Comparison of ENCODE assay signal across 8 cellular contexts in genomic region chr2:70964596-70965386, GRCh38. TPM values are rescaled to one million over a fixed set of nuclear protein-coding genes. Genes with fewer than 3 reads are reported as not detected.
A peak's percentile ranks its signal among the peaks of the same experiment; 100 is the strongest.
DNase-seq lines count a peak whose midpoint lies in the region; ATAC-seq and TF ChIP-seq lines count a peak whose summit lies in the region.

No MANE protein-coding gene starts in this region.

- peak overlapping the region; percentile 63 for H3K4me3 Mint-ChIP-seq in WTC11

- no peaks in the 10 kb centered on the region for H3K9me3 ChIP-seq in mammary epithelial cell (replicated peaks; ENCODE audit: insufficient read depth, low read length)

- POLR2A ChIA-PET in AG04449 (lab: Yijun Ruan, JAX) (interaction anchor here (0.8 kb wide), 1 partner anchor 104 kb away, joined by 3 read pairs; the partner anchor contains the start of gene NAGK), WTC11 (lab: Charles Lee) (interaction anchor here (0.7 kb wide), 1 partner anchor 440 kb away, joined by 3 read pairs; no protein-coding TSS in a partner anchor)

- H3K4me2 ChIP-seq in mammary epithelial cell (ENCODE audit: insufficient read depth, low read depth, low read length), result peak overlapping the region; percentile 97

- dilution Hi-C loops in mammary epithelial cell (cut with HindIII; ENCODE audit: low sequenced_read_pairs), result loop anchor here (25.0 kb wide), 1 partner anchor 652 kb away; the partner anchor contains the start of gene FAM136A

- no peaks in the 10 kb centered on the region for H3K36me3 ChIP-seq in mammary epithelial cell (ENCODE audit: insufficient read depth, low read length)

- peaks cover 3% of the 10 kb centered on the region for H3K4me1 Mint-ChIP-seq in WTC11

- no TSS peak for BruUV-seq in mammary epithelial cell (replicated peaks; lab: Mats Ljungman, UMichigan)

- 13% methylated on average over 33 of the region's 59 CpGs for WGBS in mammary epithelial cell (ENCODE audit: low coverage, missing lambda C conversion rate)

- peaks cover 88% of the 10 kb centered on the region for H3K27me3 Mint-ChIP-seq in WTC11 (ENCODE audit: low read depth)

- DNase-seq in AG04449 (ENCODE audit: low read depth, low spot score) (no peak), HK-2 (ENCODE audit: unreplicated experiment) (peak; percentile 72), WTC11 (ENCODE audit: low spot score) (peak; percentile 87), mammary epithelial cell (peak; percentile 52), islet precursor cell (peak; percentile 81), NCI-H1694 treated with DMSO at 0.1 percent for 48 hours (lab: John Stamatoyannopoulos, UW) (no peak)
- peak; percentile 65 to 76 for DNase-seq in stimulated activated CD4-positive, alpha-beta T cell treated with anti-CD3 and anti-CD28 coated beads, Interleukin-15, amount 100 ng/mL, for 1 hour (ENCODE audit: low read depth in 1 of 2, low spot score in 1 of 2)

- intact Hi-C loops in mammary epithelial cell (cut with micrococcal nuclease), result loop anchor here (1.0 to 2.0 kb wide), 2 partner anchors 13 to 30 kb away; partner anchors contain the start of gene TEX261

- no peaks in the 10 kb centered on the region for H3K36me3 Mint-ChIP-seq in WTC11

- in situ Hi-C loops in mammary epithelial cell (cut with MboI; ENCODE audit: low sequenced_read_pairs in 2 of 2), result no loop called here

- no peaks in the 10 kb centered on the region for H3K9me3 Mint-ChIP-seq in WTC11

- no peaks in the 10 kb centered on the region for H3K27me3 ChIP-seq in mammary epithelial cell (ENCODE audit: insufficient read depth, low read length)

- H3K9ac ChIP-seq in mammary epithelial cell (ENCODE audit: insufficient read depth, low read length), result no peak overlapping the region

- no peak overlapping the region for H3K27ac Mint-ChIP-seq in WTC11

- CTCF ChIA-PET in AG04449 (lab: Yijun Ruan, JAX), result interaction anchor here (0.7 to 8.8 kb wide), 31 partner anchors 12 to 1222 kb away, joined by 3 to 111 read pairs (median 3); partner anchors contain the start of gene ANKRD53
- CTCF ChIA-PET in WTC11 (lab: Charles Lee), result interaction anchor here (0.6 to 8.5 kb wide), 17 partner anchors 9 to 265 kb away, joined by 3 to 159 read pairs (median 5); partner anchors contain the start of genes ANKRD53, ATP6V1B1 and NAGK
- CTCF ChIA-PET in mammary epithelial cell (lab: Charles Lee; ENCODE audit: low non-redundant PET), result interaction anchor here (0.9 kb wide), 1 partner anchor 317 kb away, joined by 4 read pairs; no protein-coding TSS in a partner anchor

- ATAC-seq in GM19043 (IDR thresholded peaks at IDR 0.05; ENCODE audit: low read depth, unreplicated experiment) (peak; percentile 87), WTC11 (peak; percentile 79)

- H3K27ac ChIP-seq in mammary epithelial cell (ENCODE audit: insufficient read depth, low read depth, low read length), result no peak overlapping the region

- peak overlapping the region; percentile 60 for H3K4me3 ChIP-seq in AG04449 (ENCODE audit: low read depth, low read length)
- peak overlapping the region; percentile 40 to 47 (median 43) for H3K4me3 ChIP-seq in mammary epithelial cell (replicated peaks in 1 of 3; ENCODE audit: insufficient read depth in 1 of 3, low read depth in 2 of 3, low read length in 3 of 3)

- peaks cover 3% of the 10 kb centered on the region for H3K4me1 ChIP-seq in mammary epithelial cell (ENCODE audit: insufficient read depth, low read length)

- H2AFZ ChIP-seq in mammary epithelial cell (ENCODE audit: low read depth, low read length), result peak overlapping the region; percentile 88

- no peaks in the 10 kb centered on the region for H3K79me2 ChIP-seq in mammary epithelial cell (ENCODE audit: insufficient read depth, low read length)

- peak; percentile 89 for TF ChIP-seq CTCF in AG04449 (IDR thresholded peaks at IDR 0.05; ENCODE audit: insufficient read depth, low read length, missing control alignments)
- TF ChIP-seq CTCF in WTC11 (IDR thresholded peaks at IDR 0.05), result peak; percentile 72
- peak; percentile 52 to 87 for TF ChIP-seq CTCF in mammary epithelial cell (conservative IDR thresholded peaks at IDR 0.05 in 1 of 2, IDR thresholded peaks at IDR 0.05 in 1 of 2; ENCODE audit: extremely low read depth in 1 of 2, insufficient read depth in 1 of 2, low read depth in 1 of 2, low read length in 2 of 2)

- H4K20me1 ChIP-seq in mammary epithelial cell (ENCODE audit: insufficient read depth, low read length), result no peaks in the 10 kb centered on the region

TF ChIP-seq in WTC11, 78 proteins besides CTCF, POLR2A, EP300 and RAD21 (continues in another document):
- TF ChIP-seq ZNF396 (CRISPR knock-in tag; IDR thresholded peaks at IDR 0.05; ENCODE audit: borderline replicate concordance), result no peak
- TF ChIP-seq TEAD4 (CRISPR knock-in tag; IDR thresholded peaks at IDR 0.05), result 0 out of 2 replicates have a peak, but pooled peaks have one; percentile 10
- no peak for TF ChIP-seq ZNF281 (CRISPR knock-in tag; IDR thresholded peaks at IDR 0.05)
- TF ChIP-seq GTF2I (CRISPR knock-in tag; conservative IDR thresholded peaks at IDR 0.05), result no peak
- TF ChIP-seq SP1 (CRISPR knock-in tag; conservative IDR thresholded peaks at IDR 0.05), result peak; percentile 52
- no peak for TF ChIP-seq CDX4 (CRISPR knock-in tag; IDR thresholded peaks at IDR 0.05; ENCODE audit: borderline replicate concordance)
- TF ChIP-seq TEAD1 (CRISPR knock-in tag; IDR thresholded peaks at IDR 0.05), result peak; percentile 28; the same call in 1 of the 2 replicates
- TF ChIP-seq ZNF425 (CRISPR knock-in tag; conservative IDR thresholded peaks at IDR 0.05), result no peak
- TF ChIP-seq MAX (CRISPR knock-in tag; IDR thresholded peaks at IDR 0.05), result peak; percentile 71; the same call in 1 of the 2 replicates

RNA-seq across cellular contexts. Expression of gene ANKRD53, which starts 13.6 kb away (rescaled TPM):
- total RNA-seq in WTC11 (2021), result 0.39 to 0.81 TPM (median 0.80 TPM) in 3 replicates
- total RNA-seq in mammary epithelial cell, result under 1 TPM in 1 of 2 donors, not detected in 1; 0.83 TPM
- 0.18 TPM for polyA plus RNA-seq in mammary epithelial cell
- 1.7 TPM for polyA minus RNA-seq in mammary epithelial cell

RNA-seq across cellular contexts. Expression of gene ATP6V1B1, which starts 29.1 kb away (rescaled TPM):
- total RNA-seq in WTC11 (2021) (not detected in 3 replicates), mammary epithelial cell (1 to 10 TPM in 1 of 2 donors, not detected in 1; 1.3 TPM)
- polyA plus RNA-seq in mammary epithelial cell, result 0.03 TPM
- polyA minus RNA-seq in mammary epithelial cell, result not detected

RNA-seq across cellular contexts. Expression of gene TEX261, which starts 29.9 kb away (rescaled TPM):
- total RNA-seq in WTC11 (2021) (15.2 to 18.3 TPM (median 17.0 TPM) in 3 replicates), mammary epithelial cell (10 to 100 TPM; 30.0 to 61.6 TPM)
- polyA plus RNA-seq in mammary epithelial cell, result 59.6 TPM
- 146 TPM for polyA minus RNA-seq in mammary epithelial cell

Comparison
In these comparisons a context has a peak if more than half of its experiments do, and no peak if none do; other contexts are left out.
1. DNase-seq: peak in HK-2 (single experiment), WTC11 (single experiment), mammary epithelial cell (single experiment), islet precursor cell (single experiment) and stimulated activated CD4-positive, alpha-beta T cell treated with anti-CD3 and anti-CD28 coated beads, Interleukin-15, amount 100 ng/mL, for 1 hour (2 of 2); none in AG04449 (single experiment) and NCI-H1694 treated with DMSO at 0.1 percent for 48 hours (single experiment).
2. Peak in every context shown above with its lines, with median percentiles within 50 percentile points of each other: CTCF ChIP-seq.